In the genomic region with DNA sequence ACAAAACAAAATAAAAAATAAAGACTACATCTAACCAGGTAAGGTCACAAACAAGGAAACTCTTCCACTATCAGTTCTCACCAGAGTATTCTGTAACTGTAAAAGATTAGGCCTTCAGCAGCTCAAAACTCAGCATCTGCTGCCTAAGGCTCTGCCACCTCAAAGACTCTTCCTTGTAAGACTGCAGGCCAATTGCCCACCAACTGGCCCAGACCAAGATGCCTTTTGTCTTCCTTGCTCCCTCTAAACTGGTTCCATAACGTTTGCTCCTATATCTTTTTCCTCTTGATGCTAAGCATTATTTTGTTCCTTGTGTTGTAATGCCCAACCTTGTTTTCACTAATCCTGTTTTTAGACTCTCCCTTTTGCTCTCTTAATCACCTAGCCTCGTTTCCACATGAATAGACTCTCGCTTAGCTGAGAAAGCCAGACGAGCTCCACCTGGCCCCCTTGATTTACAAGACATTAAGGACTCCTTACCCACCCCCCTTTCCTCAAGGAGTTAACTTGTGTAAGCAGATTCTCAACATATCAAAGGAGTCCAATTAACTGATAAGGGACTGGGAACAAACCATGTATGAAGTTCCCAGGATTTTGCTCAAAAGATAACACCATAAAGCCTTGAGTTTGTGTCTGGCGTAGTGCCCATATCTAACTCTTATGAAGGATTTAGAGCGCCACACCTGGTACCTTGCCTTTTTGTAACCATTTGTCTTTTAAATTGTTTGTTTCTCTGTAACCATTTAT, we compare ENCODE assay signal across 9 cellular contexts. TPM values are rescaled to one million over a fixed set of nuclear protein-coding genes. Genes with fewer than 3 reads are reported as not detected.
DNase-seq lines count a peak whose midpoint lies in the region; ATAC-seq and TF ChIP-seq lines count a peak whose summit lies in the region.
"Had no signal": no experiment of that assay in that cellular context is flagged by ENCODE, and none has a peak within 500 bp of the region (broad histone marks: within the 10 kb centered on the region; RNA-seq: fewer than 3 reads in every experiment).

No MANE protein-coding gene starts in this region.

- ATAC-seq in Right ventricle myocardium superior (ENCODE audit: poor library complexity) (no peak), upper lobe of right lung (no peak)

- H3K4me3 ChIP-seq in left ventricle myocardium inferior, result peak overlapping the region; percentile 79
- peak overlapping the region; percentile 86 for H3K4me3 ChIP-seq in astrocyte of the cerebellum (ENCODE audit: low read depth, low read length)
- H3K4me3 ChIP-seq in upper lobe of right lung, result peak overlapping the region; percentile 75
- no peak overlapping the region for H3K4me3 ChIP-seq in Caco-2 (ENCODE audit: low read depth, low read length)

- in situ Hi-C loops in astrocyte of the cerebellum (cut with HindIII; ENCODE audit: low sequenced_read_pairs), result no loop called here

- no peak for DNase-seq in left ventricle myocardium inferior
- DNase-seq in Right ventricle myocardium superior, result no peak
- no peak for DNase-seq in astrocyte of the cerebellum (ENCODE audit: low read depth)
- peak; percentile 37 for DNase-seq in kidney tubule cell (ENCODE audit: low spot score)
- DNase-seq in upper lobe of right lung, result no peak
- no peak for DNase-seq in ureter (ENCODE audit: low spot score)
- DNase-seq in Caco-2, result no peak
- no peak for DNase-seq in SHP77 (lab: John Stamatoyannopoulos, UW)
- DNase-seq: islet precursor cell had no signal

- no peak overlapping the region for H3K4me3 Mint-ChIP-seq in Caco-2 (ENCODE audit: unreplicated experiment)

- H3K4me1 Mint-ChIP-seq in Caco-2 (ENCODE audit: low read depth, unreplicated experiment), result no peaks in the 10 kb centered on the region

- no TSS peak for BruUV-seq in Caco-2 (replicated peaks; lab: Mats Ljungman, UMichigan)

- peak overlapping the region; percentile 85 for H3K27ac ChIP-seq in left ventricle myocardium inferior (replicated peaks)
- H3K27ac ChIP-seq in upper lobe of right lung, result no peak overlapping the region

- no peaks in the 10 kb centered on the region for H3K27me3 Mint-ChIP-seq in Caco-2 (ENCODE audit: insufficient read depth, unreplicated experiment)

- no peaks in the 10 kb centered on the region for H3K27me3 ChIP-seq in left ventricle myocardium inferior (ENCODE audit: low read depth)
- no peaks in the 10 kb centered on the region for H3K27me3 ChIP-seq in upper lobe of right lung
- no peaks in the 10 kb centered on the region for H3K27me3 ChIP-seq in Caco-2 (replicated peaks; ENCODE audit: control insufficient read depth, insufficient read depth, low read length)

- H3K36me3 Mint-ChIP-seq in Caco-2 (ENCODE audit: insufficient read depth, unreplicated experiment), result peaks cover 40% of the 10 kb centered on the region

- CTCF ChIA-PET in Caco-2 (lab: Charles Lee), result no interaction called here

- TF ChIP-seq CTCF in left ventricle myocardium inferior (IDR thresholded peaks at IDR 0.05; ENCODE audit: borderline replicate concordance) (no peak), astrocyte of the cerebellum (IDR thresholded peaks at IDR 0.05; ENCODE audit: low read depth, low read length, missing control alignments) (no peak), upper lobe of right lung (IDR thresholded peaks at IDR 0.05) (no peak), Caco-2 (IDR thresholded peaks at IDR 0.05; ENCODE audit: insufficient read depth in 1 of 2, low read depth in 1 of 2, low read length in 1 of 2, severe bottlenecking in 1 of 2, unreplicated experiment in 1 of 2) (no peak)

- no peak overlapping the region for H3K27ac Mint-ChIP-seq in Caco-2 (ENCODE audit: unreplicated experiment)

- H3K9me3 ChIP-seq in left ventricle myocardium inferior (replicated peaks), result peaks cover 19% of the 10 kb centered on the region
- peaks cover 3% of the 10 kb centered on the region for H3K9me3 ChIP-seq in upper lobe of right lung
- peaks cover 31% of the 10 kb centered on the region for H3K9me3 ChIP-seq in Caco-2

- POLR2A ChIA-PET in Caco-2 (lab: Charles Lee), result no interaction called here

- H3K9me3 Mint-ChIP-seq in Caco-2 (ENCODE audit: unreplicated experiment), result peaks cover 33% of the 10 kb centered on the region

- intact Hi-C loops in left ventricle myocardium inferior (cut with micrococcal nuclease) (no loop called here), Right ventricle myocardium superior (cut with DNase I) (no loop called here), upper lobe of right lung (cut with DNase I) (no loop called here), Caco-2 (cut with micrococcal nuclease; ENCODE audit: unreplicated experiment) (no loop called here)

- H3K36me3 ChIP-seq in left ventricle myocardium inferior (peaks cover 29% of the 10 kb centered on the region), upper lobe of right lung (no peaks in the 10 kb centered on the region), Caco-2 (ENCODE audit: control insufficient read depth, insufficient read depth, low read length) (no peaks in the 10 kb centered on the region; the same call in 1 of the 2 replicates)

- peaks cover 43% of the 10 kb centered on the region for H3K4me1 ChIP-seq in left ventricle myocardium inferior
- peaks cover 4% of the 10 kb centered on the region for H3K4me1 ChIP-seq in upper lobe of right lung
- peaks cover 13% of the 10 kb centered on the region for H3K4me1 ChIP-seq in Caco-2

RNA-seq across cellular contexts. Expression of gene ZNF814, which starts 1.5 kb away (rescaled TPM):
- total RNA-seq in left ventricle myocardium inferior (11.2 TPM), Right ventricle myocardium superior (14.2 TPM), upper lobe of right lung (12.3 TPM), ureter (51.7 TPM), Caco-2 (2022) (8.3 and 9.4 TPM in 2 replicates)

RNA-seq across cellular contexts. Expression of gene ZNF417, which starts 29.0 kb away (rescaled TPM):
- total RNA-seq in left ventricle myocardium inferior, result 10.6 TPM
- 10.0 TPM for total RNA-seq in Right ventricle myocardium superior
- total RNA-seq in upper lobe of right lung, result 17.7 TPM
- total RNA-seq in ureter, result 27.1 TPM
- total RNA-seq in Caco-2 (2022), result 16.6 and 19.2 TPM in 2 replicates

RNA-seq across cellular contexts. Expression of gene ZNF587, which starts 37.7 kb away (rescaled TPM):
- 20.0 TPM for total RNA-seq in left ventricle myocardium inferior
- total RNA-seq in Right ventricle myocardium superior, result 13.7 TPM
- 27.3 TPM for total RNA-seq in upper lobe of right lung
- total RNA-seq in ureter, result 60.2 TPM
- 70.5 and 78.0 TPM in 2 replicates for total RNA-seq in Caco-2 (2022)

RNA-seq across cellular contexts. Expression of gene ZNF418, which starts 47.8 kb away (rescaled TPM):
- total RNA-seq in left ventricle myocardium inferior (10.9 TPM), Right ventricle myocardium superior (13.5 TPM), upper lobe of right lung (5.0 TPM), ureter (12.1 TPM), Caco-2 (2022) (0.50 and 0.51 TPM in 2 replicates)

RNA-seq across cellular contexts. Expression of gene ZNF587B, which starts 57.3 kb away (rescaled TPM):
- total RNA-seq in left ventricle myocardium inferior (6.7 TPM), Right ventricle myocardium superior (6.3 TPM), upper lobe of right lung (12.2 TPM), ureter (38.3 TPM), Caco-2 (2022) (32.5 and 35.4 TPM in 2 replicates)
